Comparison of ENCODE assay signal across 1 cellular context in genomic region chr12:76078748-76079147, GRCh38.
TF ChIP-seq lines count a peak whose summit lies in the region.

No MANE protein-coding gene starts in this region.

TF ChIP-seq in GM12878, 131 proteins besides CTCF, POLR2A, EP300 and RAD21:
- 0 out of 2 replicates have a peak, but pooled peaks have one; percentile 7 for TF ChIP-seq PKNOX1 (IDR thresholded peaks at IDR 0.05)
- TF ChIP-seq NR2C2 (IDR thresholded peaks at IDR 0.05; ENCODE audit: borderline replicate concordance, control insufficient read depth, insufficient read length, low read depth): no peak
